ENCODE assay signal across 9 cellular contexts in the genomic region with DNA sequence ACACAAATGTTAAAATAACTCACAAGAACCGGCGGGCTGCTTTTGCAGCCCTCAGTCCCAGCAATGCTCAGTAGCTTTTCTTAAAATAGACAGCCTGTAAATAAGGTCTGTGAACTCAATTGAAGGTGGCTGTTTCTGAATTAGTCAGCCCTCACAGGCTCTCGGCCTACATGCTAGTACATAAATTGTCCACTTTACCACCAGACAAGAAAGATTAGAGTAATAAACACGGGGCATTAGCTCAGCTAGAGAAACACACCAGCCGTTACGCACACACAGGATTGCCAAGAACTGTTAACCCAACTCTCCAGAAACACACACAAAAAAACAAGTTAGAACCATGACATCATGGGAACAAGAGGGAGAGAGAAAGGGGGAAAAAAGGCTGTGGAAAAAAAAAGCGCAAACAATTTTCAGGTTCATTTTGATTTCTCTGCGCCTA.
DNase-seq lines count a peak whose midpoint lies in the region; ATAC-seq lines count a peak whose summit lies in the region.
"Had no signal": no experiment of that assay in that cellular context is flagged by ENCODE, and none has a peak within 500 bp of the region (broad histone marks: within the 10 kb centered on the region; RNA-seq: fewer than 3 reads in every experiment).

No MANE protein-coding gene starts in this region.

- no peak overlapping the region for H3K27ac Mint-ChIP-seq in naive thymus-derived CD4-positive, alpha-beta T cell
- no peak overlapping the region for H3K27ac Mint-ChIP-seq in activated CD4-positive, alpha-beta T cell treated with anti-CD3 and anti-CD28 coated beads, Interleukin-2, amount 10 ng/mL, durations not matched to agents 7 days and 5 days
- H3K27ac Mint-ChIP-seq: T-helper 1 cell treated with Interleukin-12 subunit alpha and Interleukin-12 subunit beta and Interleukin-4 antibody, amounts not matched to agents 30 μg/mL and 1 μg/mL, for 36 hours had no signal

- POLR2A ChIA-PET in naive thymus-derived CD4-positive, alpha-beta T cell (lab: Charles Lee): no interaction called here
- POLR2A ChIA-PET in activated CD4-positive, alpha-beta T cell treated with anti-CD3 and anti-CD28 coated beads, Interleukin-2, amount 10 ng/mL, durations not matched to agents 7 days and 5 days (lab: Charles Lee): interaction anchor here (0.6 kb wide), 1 partner anchor 180 kb away, joined by 3 read pairs; no protein-coding TSS in a partner anchor

- ATAC-seq in HG03095 (IDR thresholded peaks at IDR 0.05; ENCODE audit: unreplicated experiment): peak; percentile 98
- ATAC-seq in naive thymus-derived CD4-positive, alpha-beta T cell: peak; percentile 32

- no peaks in the 10 kb centered on the region for H3K36me3 ChIP-seq in naive thymus-derived CD4-positive, alpha-beta T cell (ENCODE audit: control insufficient read depth in 2 of 3, insufficient read depth in 3 of 3, low read length in 3 of 3)

- H3K4me1 ChIP-seq in naive thymus-derived CD4-positive, alpha-beta T cell (ENCODE audit: control insufficient read depth in 2 of 2, insufficient read depth in 2 of 2, low read length in 2 of 2): peaks cover 0 to 6% of the 10 kb centered on the region in 2 donors

- no peak overlapping the region for H3K4me3 ChIP-seq in naive thymus-derived CD4-positive, alpha-beta T cell (ENCODE audit: low read length)

- intact Hi-C loops in naive thymus-derived CD4-positive, alpha-beta T cell (cut with micrococcal nuclease): no loop called here

- H3K4me3 Mint-ChIP-seq in naive thymus-derived CD4-positive, alpha-beta T cell: no peak overlapping the region
- H3K4me3 Mint-ChIP-seq in activated CD4-positive, alpha-beta T cell treated with anti-CD3 and anti-CD28 coated beads, Interleukin-2, amount 10 ng/mL, durations not matched to agents 7 days and 5 days: no peak overlapping the region
- H3K4me3 Mint-ChIP-seq: T-helper 1 cell treated with Interleukin-12 subunit alpha and Interleukin-12 subunit beta and Interleukin-4 antibody, amounts not matched to agents 30 μg/mL and 1 μg/mL, for 36 hours had no signal

- CTCF ChIA-PET in naive thymus-derived CD4-positive, alpha-beta T cell (lab: Charles Lee): no interaction called here
- CTCF ChIA-PET in activated CD4-positive, alpha-beta T cell treated with anti-CD3 and anti-CD28 coated beads, Interleukin-2, amount 10 ng/mL, durations not matched to agents 7 days and 5 days (lab: Charles Lee): no interaction called here

- H3K27me3 Mint-ChIP-seq in naive thymus-derived CD4-positive, alpha-beta T cell: peaks cover 0 to 15% (median 2%) of the 10 kb centered on the region in 5 donors
- no peaks in the 10 kb centered on the region for H3K27me3 Mint-ChIP-seq in activated CD4-positive, alpha-beta T cell treated with anti-CD3 and anti-CD28 coated beads, Interleukin-2, amount 10 ng/mL, durations not matched to agents 7 days and 5 days

- no peaks in the 10 kb centered on the region for H3K9me3 ChIP-seq in naive thymus-derived CD4-positive, alpha-beta T cell (ENCODE audit: control insufficient read depth in 2 of 3, low read length in 3 of 3)

- peak; percentile 8 for DNase-seq in NCI-H82 (lab: John Stamatoyannopoulos, UW)
- DNase-seq in NCI-H82 treated with DMSO at 0.1 percent for 48 hours (lab: John Stamatoyannopoulos, UW; ENCODE audit: unreplicated experiment): no peak
- DNase-seq in astrocyte of the hippocampus (ENCODE audit: low read depth, low spot score): peak; percentile 75
- no peak for DNase-seq in naive thymus-derived CD4-positive, alpha-beta T cell
- DNase-seq in mesenteric fat pad (ENCODE audit: low spot score): no peak
- DNase-seq in activated CD4-positive, alpha-beta T cell treated with anti-CD3 and anti-CD28 coated beads, Interleukin-2, amount 10 ng/mL, durations not matched to agents 7 days and 5 days: no peak
- no peak for DNase-seq in CD1c-positive myeloid dendritic cell (ENCODE audit: extremely low spot score)

- peaks cover 0 to 5% (median 0%) of the 10 kb centered on the region in 7 donors for H3K4me1 Mint-ChIP-seq in naive thymus-derived CD4-positive, alpha-beta T cell
- no peaks in the 10 kb centered on the region for H3K4me1 Mint-ChIP-seq in activated CD4-positive, alpha-beta T cell treated with anti-CD3 and anti-CD28 coated beads, Interleukin-2, amount 10 ng/mL, durations not matched to agents 7 days and 5 days

- no peaks in the 10 kb centered on the region for H3K27me3 ChIP-seq in naive thymus-derived CD4-positive, alpha-beta T cell (ENCODE audit: control insufficient read depth in 2 of 2, insufficient read depth in 2 of 2, low read length in 2 of 2)

- H3K36me3 Mint-ChIP-seq in naive thymus-derived CD4-positive, alpha-beta T cell: peaks cover 0 to 2% (median 0%) of the 10 kb centered on the region in 5 donors
- no peaks in the 10 kb centered on the region for H3K36me3 Mint-ChIP-seq in activated CD4-positive, alpha-beta T cell treated with anti-CD3 and anti-CD28 coated beads, Interleukin-2, amount 10 ng/mL, durations not matched to agents 7 days and 5 days (ENCODE audit: low read depth)

- H3K9me3 Mint-ChIP-seq in naive thymus-derived CD4-positive, alpha-beta T cell: no peaks in the 10 kb centered on the region
- no peaks in the 10 kb centered on the region for H3K9me3 Mint-ChIP-seq in activated CD4-positive, alpha-beta T cell treated with anti-CD3 and anti-CD28 coated beads, Interleukin-2, amount 10 ng/mL, durations not matched to agents 7 days and 5 days
- H3K9me3 Mint-ChIP-seq: T-helper 1 cell treated with Interleukin-12 subunit alpha and Interleukin-12 subunit beta and Interleukin-4 antibody, amounts not matched to agents 30 μg/mL and 1 μg/mL, for 36 hours had no signal

- no peak overlapping the region for H3K27ac ChIP-seq in naive thymus-derived CD4-positive, alpha-beta T cell (ENCODE audit: low read depth, low read length)

Comparison
In these comparisons a context has a peak if more than half of its experiments do, and no peak if none do; other contexts are left out.
1. DNase-seq: peak in NCI-H82 (single experiment) and astrocyte of the hippocampus (single experiment); none in NCI-H82 treated with DMSO at 0.1 percent for 48 hours (single experiment), naive thymus-derived CD4-positive, alpha-beta T cell (0 of 9), mesenteric fat pad (single experiment), activated CD4-positive, alpha-beta T cell treated with anti-CD3 and anti-CD28 coated beads, Interleukin-2, amount 10 ng/mL, durations not matched to agents 7 days and 5 days (single experiment) and CD1c-positive myeloid dendritic cell (single experiment).